8 cellular contexts compared by ENCODE assay signal in genomic region chr9:129080608-129081387, GRCh38. TPM values are rescaled to one million over a fixed set of nuclear protein-coding genes. Genes with fewer than 3 reads are reported as not detected.
DNase-seq lines count a peak whose midpoint lies in the region; ATAC-seq and TF ChIP-seq lines count a peak whose summit lies in the region.

TSS of gene DOLPP1 (plus strand) at chr9:129081111. CDS start at chr9:129081132, 21 bp downstream.

- in situ Hi-C loops in Panc1 (cut with HindIII; ENCODE audit: low pct_unique_long_range_greater_than_20kb, low sequenced_read_pairs) = no loop called here

- H3K27ac ChIP-seq in Panc1 (ENCODE audit: low read length) (peak within 1 kb of the TSS; percentile 84), esophagus (ENCODE audit: low read depth in 2 of 2, low read length in 1 of 2) (peak within 1 kb of the TSS; percentile 79 to 89)

- H3K27me3 ChIP-seq in Panc1 (ENCODE audit: control insufficient read depth, insufficient read depth, low read length) (no peaks in the 10 kb centered on the region), esophagus (ENCODE audit: control insufficient read depth in 1 of 2, insufficient read depth in 2 of 2, low read length in 2 of 2) (no peaks in the 10 kb centered on the region), mucosa of stomach (ENCODE audit: control insufficient read depth, insufficient read depth, low read length) (no peaks in the 10 kb centered on the region)

- peak within 1 kb of the TSS; percentile 75 to 86 for H3K4me3 ChIP-seq in Panc1 (ENCODE audit: low read depth in 2 of 2, low read length in 2 of 2)
- peak within 1 kb of the TSS; percentile 70 to 77 for H3K4me3 ChIP-seq in esophagus (ENCODE audit: low read depth in 1 of 2, low read length in 2 of 2)
- H3K4me3 ChIP-seq in mucosa of stomach (ENCODE audit: low read length) = peak within 1 kb of the TSS; percentile 89

- POLR2A ChIA-PET in Panc1 (lab: Charles Lee) = interaction anchor here (0.6 kb wide), 2 partner anchors 16 to 26 kb away, joined by 3 to 5 read pairs; no protein-coding TSS in a partner anchor

- H3K36me3 ChIP-seq in Panc1 (ENCODE audit: control insufficient read depth, insufficient read depth, low read length) (0 out of 2 replicates have a peak, but pooled peaks cover 2% of the 10 kb centered on the region), esophagus (ENCODE audit: control insufficient read depth in 2 of 2, insufficient read depth in 2 of 2, low read length in 1 of 2) (peaks cover 0 to 12% of the 10 kb centered on the region in 2 donors), mucosa of stomach (ENCODE audit: control insufficient read depth, insufficient read depth, low read length) (peaks cover 3% of the 10 kb centered on the region)

- CTCF ChIA-PET in Panc1 (lab: Charles Lee) = interaction anchor here (0.6 to 1.2 kb wide), 2 partner anchors 53 to 545 kb away, joined by 5 to 12 read pairs; partner anchors contain the start of genes NTMT1 and SH3GLB2

- H3K4me1 Mint-ChIP-seq in activated T-cell treated with anti-CD3 and anti-CD28 coated beads, Interleukin-2, amount 50 U/mL, for 4 hours (ENCODE audit: low read depth) = peaks cover 22% of the 10 kb centered on the region

- peak; percentile 100 for DNase-seq in DMS53 (lab: John Stamatoyannopoulos, UW)
- DNase-seq in KG1 (lab: John Stamatoyannopoulos, UW) = peak; percentile 96
- DNase-seq in Panc1 (ENCODE audit: low read depth, low spot score) = peak; percentile 90
- peak; percentile 98 for DNase-seq in activated T-cell treated with anti-CD3 and anti-CD28 coated beads, Interleukin-2, amount 50 U/mL, for 4 hours
- DNase-seq in stimulated activated CD8-positive, alpha-beta memory T cell treated with anti-CD3 and anti-CD28 coated beads, Interleukin-7, amount 100 ng/mL, for 1 hour (ENCODE audit: low read depth in 2 of 2) = peak; percentile 95

- H3K9me3 Mint-ChIP-seq in activated T-cell treated with anti-CD3 and anti-CD28 coated beads, Interleukin-2, amount 50 U/mL, for 4 hours = no peaks in the 10 kb centered on the region

- peak within 1 kb of the TSS; percentile 89 for H3K4me3 Mint-ChIP-seq in activated T-cell treated with anti-CD3 and anti-CD28 coated beads, Interleukin-2, amount 50 U/mL, for 4 hours

- ATAC-seq in GM21723 (IDR thresholded peaks at IDR 0.05; ENCODE audit: unreplicated experiment) = peak; percentile 89
- ATAC-seq in Panc1 = peak; percentile 98
- ATAC-seq in activated T-cell treated with anti-CD3 and anti-CD28 coated beads, Interleukin-2, amount 50 U/mL, for 4 hours = peak; percentile 95 to 96

- TF ChIP-seq CTCF in Panc1 (IDR thresholded peaks at IDR 0.05) = no peak

- BruUV-seq in Panc1 (replicated peaks; lab: Mats Ljungman, UMichigan) = no TSS peak

- no peaks in the 10 kb centered on the region for H3K36me3 Mint-ChIP-seq in activated T-cell treated with anti-CD3 and anti-CD28 coated beads, Interleukin-2, amount 50 U/mL, for 4 hours (ENCODE audit: insufficient read depth)

- H3K9me3 ChIP-seq in Panc1 (ENCODE audit: control insufficient read depth, insufficient read depth, low read depth, low read length) (no peaks in the 10 kb centered on the region), esophagus (ENCODE audit: control insufficient read depth in 2 of 2, insufficient read depth in 1 of 2, low read depth in 1 of 2, low read length in 1 of 2) (no peaks in the 10 kb centered on the region), mucosa of stomach (ENCODE audit: control insufficient read depth, low read length) (no peaks in the 10 kb centered on the region)

- no peaks in the 10 kb centered on the region for H3K27me3 Mint-ChIP-seq in activated T-cell treated with anti-CD3 and anti-CD28 coated beads, Interleukin-2, amount 50 U/mL, for 4 hours (ENCODE audit: low read depth)

- H3K4me1 ChIP-seq in Panc1 (ENCODE audit: control insufficient read depth, insufficient read depth, low read length) (peaks cover 8% of the 10 kb centered on the region; the same call in 1 of the 2 replicates), esophagus (ENCODE audit: control insufficient read depth in 2 of 2, insufficient read depth in 2 of 2, low read length in 1 of 2) (peaks cover 6 to 26% of the 10 kb centered on the region in 2 donors), mucosa of stomach (ENCODE audit: control insufficient read depth, insufficient read depth, low read length) (peaks cover 63% of the 10 kb centered on the region)

- WGBS in esophagus, 2 donors = 0% methylated on average over 69 to 70 of the region's 70 CpGs

- H3K9ac ChIP-seq in mucosa of stomach (ENCODE audit: low read length) = peak within 1 kb of the TSS; percentile 77

- intact Hi-C loops in Panc1 (cut with micrococcal nuclease; ENCODE audit: unreplicated experiment) = no loop called here

RNA-seq across cellular contexts. Expression of gene DOLPP1, which starts in this region (rescaled TPM):
- 13.7 TPM for total RNA-seq in Panc1 (2021; ENCODE audit: unreplicated experiment)
- 15.8 TPM for polyA plus RNA-seq in Panc1 (2012; ENCODE audit: insufficient read length)
- 10 to 100 TPM; 27.5 to 30.5 (median 30.3) TPM for total RNA-seq in activated T-cell treated with anti-CD3 and anti-CD28 coated beads, Interleukin-2, amount 50 U/mL, for 4 hours
- 10 to 100 TPM; 11.4 to 16.5 TPM for polyA plus RNA-seq in esophagus

Comparison
In these comparisons a context has a peak if more than half of its experiments do, and no peak if none do; other contexts are left out.
1. Peak in every context shown above with its lines: DNase-seq, ATAC-seq, H3K4me3 ChIP-seq and H3K27ac ChIP-seq.